ENCODE assay signal across 1 cellular context in the genomic region with DNA sequence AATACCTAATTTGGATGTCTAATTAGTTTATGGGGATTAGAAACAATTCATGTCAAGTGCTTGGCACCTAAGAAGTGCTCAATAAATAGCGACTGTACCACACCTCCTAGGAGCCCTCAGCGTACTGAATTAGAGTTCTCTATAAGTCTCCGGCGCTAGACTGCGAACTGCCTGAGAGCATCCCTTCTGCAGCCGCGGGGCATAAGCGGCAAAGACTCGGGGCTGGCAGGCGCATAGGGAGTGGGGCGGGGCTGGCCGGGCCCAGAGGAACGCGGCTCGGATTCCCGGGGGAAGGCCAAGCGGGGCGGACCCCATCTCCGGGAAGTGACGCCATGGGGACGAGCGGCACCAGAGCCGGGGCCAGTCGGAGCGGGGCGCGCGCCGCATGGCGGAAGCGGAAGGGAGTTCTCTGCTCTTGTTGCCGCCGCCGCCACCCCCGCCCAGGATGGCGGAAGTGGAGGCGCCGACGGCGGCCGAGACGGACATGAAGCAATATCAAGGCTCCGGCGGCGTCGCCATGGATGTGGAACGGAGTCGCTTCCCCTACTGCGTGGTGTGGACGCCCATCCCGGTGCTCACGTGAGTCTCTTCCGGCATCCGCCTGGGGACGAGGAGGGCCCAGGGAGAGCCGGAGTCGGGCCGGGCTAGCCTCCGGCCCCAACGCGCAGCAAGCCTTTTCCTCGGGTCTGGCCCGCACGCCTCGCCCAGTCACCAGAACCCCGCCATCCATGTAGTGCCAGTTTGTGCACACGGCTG.
A peak's percentile ranks its signal among the peaks of the same experiment; 100 is the strongest.
TF ChIP-seq lines count a peak whose summit lies in the region.

Gene TMEM222, plus strand, starts transcription at position 351 of the 756 bp plus-strand sequence. Its CDS starts 35 bp downstream, at position 386.

TF ChIP-seq in HEK293, 187 proteins besides CTCF, POLR2A, EP300 and RAD21 (continued from another document and continues in another):
- peak; percentile 98 for TF ChIP-seq ZNF518A (tag by site-specific recombination; conservative IDR thresholded peaks at IDR 0.05; ENCODE audit: low read depth)
- TF ChIP-seq SP3 (tag by site-specific recombination; IDR thresholded peaks at IDR 0.05) = peak; percentile 94
- TF ChIP-seq ZNF146 (tag by site-specific recombination; IDR thresholded peaks at IDR 0.05) = 0 out of 2 replicates have a peak, but pooled peaks have one; percentile 50
- no peak for TF ChIP-seq ZNF791 (tag by site-specific recombination; IDR thresholded peaks at IDR 0.05)
- TF ChIP-seq, protein P1, sequence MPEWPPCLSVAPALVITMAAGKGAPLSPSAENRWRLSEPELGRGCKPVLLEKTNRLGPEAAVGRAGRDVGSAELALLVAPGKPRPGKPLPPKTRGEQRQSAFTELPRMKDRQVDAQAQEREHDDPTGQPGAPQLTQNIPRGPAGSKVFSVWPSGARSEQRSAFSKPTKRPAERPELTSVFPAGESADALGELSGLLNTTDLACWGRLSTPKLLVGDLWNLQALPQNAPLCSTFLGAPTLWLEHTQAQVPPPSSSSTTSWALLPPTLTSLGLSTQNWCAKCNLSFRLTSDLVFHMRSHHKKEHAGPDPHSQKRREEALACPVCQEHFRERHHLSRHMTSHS (tag by site-specific recombination; IDR thresholded peaks at IDR 0.05) = peak; percentile 43; the same call in 1 of the 2 replicates
- TF ChIP-seq ZNF658 (tag by site-specific recombination; IDR thresholded peaks at IDR 0.05) = no peak
- TF ChIP-seq OVOL3 (tag by site-specific recombination; IDR thresholded peaks at IDR 0.05) = no peak
- TF ChIP-seq ZNF548 (tag by site-specific recombination; IDR thresholded peaks at IDR 0.05) = no peak; the same call in 1 of the 2 replicates
- TF ChIP-seq, protein P2, sequence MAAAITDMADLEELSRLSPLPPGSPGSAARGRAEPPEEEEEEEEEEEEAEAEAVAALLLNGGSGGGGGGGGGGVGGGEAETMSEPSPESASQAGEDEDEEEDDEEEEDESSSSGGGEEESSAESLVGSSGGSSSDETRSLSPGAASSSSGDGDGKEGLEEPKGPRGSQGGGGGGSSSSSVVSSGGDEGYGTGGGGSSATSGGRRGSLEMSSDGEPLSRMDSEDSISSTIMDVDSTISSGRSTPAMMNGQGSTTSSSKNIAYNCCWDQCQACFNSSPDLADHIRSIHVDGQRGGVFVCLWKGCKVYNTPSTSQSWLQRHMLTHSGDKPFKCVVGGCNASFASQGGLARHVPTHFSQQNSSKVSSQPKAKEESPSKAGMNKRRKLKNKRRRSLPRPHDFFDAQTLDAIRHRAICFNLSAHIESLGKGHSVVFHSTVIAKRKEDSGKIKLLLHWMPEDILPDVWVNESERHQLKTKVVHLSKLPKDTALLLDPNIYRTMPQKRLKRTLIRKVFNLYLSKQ (tag by site-specific recombination; IDR thresholded peaks at IDR 0.05; ENCODE audit: borderline replicate concordance) = no peak
- TF ChIP-seq HOXC10 (CRISPR knock-in tag; IDR thresholded peaks at IDR 0.05) = no peak
- TF ChIP-seq, protein P3, sequence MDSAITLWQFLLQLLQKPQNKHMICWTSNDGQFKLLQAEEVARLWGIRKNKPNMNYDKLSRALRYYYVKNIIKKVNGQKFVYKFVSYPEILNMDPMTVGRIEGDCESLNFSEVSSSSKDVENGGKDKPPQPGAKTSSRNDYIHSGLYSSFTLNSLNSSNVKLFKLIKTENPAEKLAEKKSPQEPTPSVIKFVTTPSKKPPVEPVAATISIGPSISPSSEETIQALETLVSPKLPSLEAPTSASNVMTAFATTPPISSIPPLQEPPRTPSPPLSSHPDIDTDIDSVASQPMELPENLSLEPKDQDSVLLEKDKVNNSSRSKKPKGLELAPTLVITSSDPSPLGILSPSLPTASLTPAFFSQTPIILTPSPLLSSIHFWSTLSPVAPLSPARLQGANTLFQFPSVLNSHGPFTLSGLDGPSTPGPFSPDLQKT (IDR thresholded peaks at IDR 0.05; ENCODE audit: borderline replicate concordance, low read depth, low read length) = no peak; the same call in 1 of the 2 replicates
- no peak for TF ChIP-seq ZFP41 (tag by site-specific recombination; IDR thresholded peaks at IDR 0.05; ENCODE audit: borderline replicate concordance)
- peak; percentile 89 for TF ChIP-seq ZSCAN23 (tag by site-specific recombination; IDR thresholded peaks at IDR 0.05)
- TF ChIP-seq ZNF23 (tag by site-specific recombination; IDR thresholded peaks at IDR 0.05; ENCODE audit: borderline replicate concordance) = no peak
- no peak for TF ChIP-seq ZNF837 (tag by site-specific recombination; IDR thresholded peaks at IDR 0.05)
- no peak for TF ChIP-seq ZNF514 (tag by site-specific recombination; IDR thresholded peaks at IDR 0.05)
- TF ChIP-seq ZNF776 (tag by site-specific recombination; IDR thresholded peaks at IDR 0.05; ENCODE audit: borderline replicate concordance) = no peak
- TF ChIP-seq ZNF701 (tag by site-specific recombination; IDR thresholded peaks at IDR 0.05) = no peak
- no peak for TF ChIP-seq ZNF544 (tag by site-specific recombination; IDR thresholded peaks at IDR 0.05)
- TF ChIP-seq ZNF350 (tag by site-specific recombination; IDR thresholded peaks at IDR 0.05) = no peak
- peak; percentile 84 for TF ChIP-seq SCRT2 (tag by site-specific recombination; IDR thresholded peaks at IDR 0.05)
- peak; percentile 99 for TF ChIP-seq KLF9 (tag by site-specific recombination; IDR thresholded peaks at IDR 0.05; ENCODE audit: low read depth)
- peak; percentile 82; the same call in 1 of the 2 replicates for TF ChIP-seq MYNN (tag by site-specific recombination; IDR thresholded peaks at IDR 0.05; ENCODE audit: borderline replicate concordance)
- peak; percentile 99 for TF ChIP-seq KLF8 (tag by site-specific recombination; IDR thresholded peaks at IDR 0.05)
- TF ChIP-seq ZNF266 (tag by site-specific recombination; IDR thresholded peaks at IDR 0.05; ENCODE audit: low read depth) = no peak
- TF ChIP-seq ZNF335 (tag by site-specific recombination; conservative IDR thresholded peaks at IDR 0.05) = peak; percentile 83
- TF ChIP-seq ZFP37 (tag by site-specific recombination; IDR thresholded peaks at IDR 0.05) = peak; percentile 99
- TF ChIP-seq GLI4 (tag by site-specific recombination; IDR thresholded peaks at IDR 0.05) = peak; percentile 93; the same call in 1 of the 2 replicates
- TF ChIP-seq, protein P4, sequence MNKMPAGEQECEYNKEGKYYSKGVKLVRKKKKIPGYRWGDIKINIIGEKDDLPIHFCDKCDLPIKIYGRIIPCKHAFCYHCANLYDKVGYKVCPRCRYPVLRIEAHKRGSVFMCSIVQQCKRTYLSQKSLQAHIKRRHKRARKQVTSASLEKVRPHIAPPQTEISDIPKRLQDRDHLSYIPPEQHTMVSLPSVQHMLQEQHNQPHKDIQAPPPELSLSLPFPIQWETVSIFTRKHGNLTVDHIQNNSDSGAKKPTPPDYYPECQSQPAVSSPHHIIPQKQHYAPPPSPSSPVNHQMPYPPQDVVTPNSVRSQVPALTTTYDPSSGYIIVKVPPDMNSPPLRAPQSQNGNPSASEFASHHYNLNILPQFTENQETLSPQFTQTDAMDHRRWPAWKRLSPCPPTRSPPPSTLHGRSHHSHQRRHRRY (tag by site-specific recombination; IDR thresholded peaks at IDR 0.05) = no peak; the same call in 1 of the 2 replicates
- no peak for TF ChIP-seq ZNF549 (tag by site-specific recombination; IDR thresholded peaks at IDR 0.05)
- TF ChIP-seq ZNF404 (tag by site-specific recombination; IDR thresholded peaks at IDR 0.05) = no peak
- no peak for TF ChIP-seq ZNF830 (tag by site-specific recombination; IDR thresholded peaks at IDR 0.05; ENCODE audit: low read depth)
- TF ChIP-seq ZNF324 (tag by site-specific recombination; IDR thresholded peaks at IDR 0.05) = peak; percentile 100
- peak; percentile 80; the same call in 1 of the 2 replicates for TF ChIP-seq PRDM2 (tag by site-specific recombination; IDR thresholded peaks at IDR 0.05; ENCODE audit: borderline replicate concordance)
- TF ChIP-seq GLIS1 (tag by site-specific recombination; IDR thresholded peaks at IDR 0.05) = peak; percentile 50
- TF ChIP-seq, protein P5, sequence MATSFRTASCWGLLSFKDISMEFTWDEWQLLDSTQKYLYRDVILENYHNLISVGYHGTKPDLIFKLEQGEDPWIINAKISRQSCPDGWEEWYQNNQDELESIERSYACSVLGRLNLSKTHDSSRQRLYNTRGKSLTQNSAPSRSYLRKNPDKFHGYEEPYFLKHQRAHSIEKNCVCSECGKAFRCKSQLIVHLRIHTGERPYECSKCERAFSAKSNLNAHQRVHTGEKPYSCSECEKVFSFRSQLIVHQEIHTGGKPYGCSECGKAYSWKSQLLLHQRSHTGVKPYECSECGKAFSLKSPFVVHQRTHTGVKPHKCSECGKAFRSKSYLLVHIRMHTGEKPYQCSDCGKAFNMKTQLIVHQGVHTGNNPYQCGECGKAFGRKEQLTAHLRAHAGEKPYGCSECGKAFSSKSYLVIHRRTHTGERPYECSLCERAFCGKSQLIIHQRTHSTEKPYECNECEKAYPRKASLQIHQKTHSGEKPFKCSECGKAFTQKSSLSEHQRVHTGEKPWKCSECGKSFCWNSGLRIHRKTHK (tag by site-specific recombination; IDR thresholded peaks at IDR 0.05) = no peak
- TF ChIP-seq ZNF138 (tag by site-specific recombination; IDR thresholded peaks at IDR 0.05; ENCODE audit: borderline replicate concordance) = no peak
- no peak for TF ChIP-seq ZNF214 (tag by site-specific recombination; IDR thresholded peaks at IDR 0.05; ENCODE audit: borderline replicate concordance)
- TF ChIP-seq ZNF843 (tag by site-specific recombination; IDR thresholded peaks at IDR 0.05) = peak; percentile 85
- peak; percentile 85 for TF ChIP-seq ZNF785 (tag by site-specific recombination; IDR thresholded peaks at IDR 0.05)
- TF ChIP-seq IKZF3 (tag by site-specific recombination; IDR thresholded peaks at IDR 0.05) = peak; percentile 47; the same call in 1 of the 2 replicates
- TF ChIP-seq ZNF133 (tag by site-specific recombination; IDR thresholded peaks at IDR 0.05) = no peak
- TF ChIP-seq ZNF169 (tag by site-specific recombination; IDR thresholded peaks at IDR 0.05) = no peak
- TF ChIP-seq TCF7L2 (IDR thresholded peaks at IDR 0.05; ENCODE audit: borderline replicate concordance, low read depth, low read length) = 0 out of 2 replicates have a peak, but pooled peaks have one; percentile 47
- TF ChIP-seq ZFP69B (tag by site-specific recombination; IDR thresholded peaks at IDR 0.05) = peak; percentile 95
